ENCODE assay signal across 17 cellular contexts in genomic region chr11:128604723-128605122, GRCh38. TPM values are rescaled to one million over a fixed set of nuclear protein-coding genes. Genes with fewer than 3 reads are reported as not detected.
DNase-seq lines count a peak whose midpoint lies in the region; ATAC-seq and TF ChIP-seq lines count a peak whose summit lies in the region.
"Had no signal": no experiment of that assay in that cellular context is flagged by ENCODE, and none has a peak within 500 bp of the region (broad histone marks: within the 10 kb centered on the region; RNA-seq: fewer than 3 reads in every experiment).

No MANE protein-coding gene starts in this region.

- peak in 2 of 4 donors; percentile 13 to 24 for ATAC-seq in psoas muscle
- no peak for ATAC-seq in omental fat pad (ENCODE audit: low FRiP score)
- ATAC-seq: A549 had no signal

- H3K27me3 ChIP-seq in Karpas-422 (ENCODE audit: low read length) (no peaks in the 10 kb centered on the region), psoas muscle (ENCODE audit: insufficient read depth in 3 of 3, low read length in 2 of 3) (peaks cover 0 to 2% (median 0%) of the 10 kb centered on the region in 3 donors), prostate gland (replicated peaks; ENCODE audit: insufficient read depth) (no peaks in the 10 kb centered on the region)
- H3K27me3 ChIP-seq: SJCRH30 had no signal

- peak; percentile 78 for DNase-seq in NCI-H510A treated with DMSO at 0.1 percent for 48 hours (lab: John Stamatoyannopoulos, UW)
- no peak for DNase-seq in NCI-H510A (lab: John Stamatoyannopoulos, UW)
- no peak for DNase-seq in Karpas-422
- DNase-seq in dermis blood vessel endothelial cell, result peak; percentile 83
- no peak for DNase-seq in psoas muscle
- DNase-seq in prostate gland (ENCODE audit: low spot score), result no peak
- DNase-seq in omental fat pad (ENCODE audit: low spot score), result no peak
- DNase-seq in activated naive CD4-positive, alpha-beta T cell (lab: John Stamatoyannopoulos, UW), result no peak
- DNase-seq: activated naive CD4-positive, alpha-beta T cell treated with Interleukin-2 at 50 U/mL for 16 hours; DND-41; foreskin fibroblast; NCI-H2227 treated with DMSO at 0.1 percent for 48 hours; stimulated activated CD4-positive, alpha-beta T cell treated with anti-CD3 and anti-CD28 coated beads, Interleukin-15, amount 100 ng/mL, for 24 hours; stimulated activated naive CD8-positive, alpha-beta T cell treated with anti-CD3 and anti-CD28 coated beads, Interleukin-15, Interleukin-2, amounts not matched to agents 100 U/mL and 50 U/mL, for 24 hours; trophoblast cell had no signal

- no peaks in the 10 kb centered on the region for H3K9me3 ChIP-seq in Karpas-422 (ENCODE audit: low read length)
- H3K9me3 ChIP-seq in psoas muscle, result no peaks in the 10 kb centered on the region
- H3K9me3 ChIP-seq in prostate gland, result no peaks in the 10 kb centered on the region
- H3K9me3 ChIP-seq: A549, SJCRH30 had no signal

- peaks cover 60% of the 10 kb centered on the region for H3K4me1 ChIP-seq in Karpas-422 (ENCODE audit: low read length)
- peaks cover 5% of the 10 kb centered on the region for H3K4me1 ChIP-seq in psoas muscle
- no peaks in the 10 kb centered on the region for H3K4me1 ChIP-seq in prostate gland (replicated peaks)
- H3K4me1 ChIP-seq: A549, SJCRH30 had no signal

- no peaks in the 10 kb centered on the region for H4K20me1 ChIP-seq in Karpas-422 (ENCODE audit: insufficient read depth, low read depth, low read length)

- no peak for TF ChIP-seq CTCF in psoas muscle (IDR thresholded peaks at IDR 0.05)
- no peak for TF ChIP-seq CTCF in prostate gland (IDR thresholded peaks at IDR 0.05)
- no peak for TF ChIP-seq CTCF in omental fat pad (IDR thresholded peaks at IDR 0.05)

- peak overlapping the region; percentile 90 for H3K27ac ChIP-seq in Karpas-422 (ENCODE audit: low read length)
- H3K27ac ChIP-seq in psoas muscle, result peak overlapping the region; percentile 34
- H3K27ac ChIP-seq in prostate gland, result no peak overlapping the region
- H3K27ac ChIP-seq: A549, SJCRH30 had no signal

- intact Hi-C loops in psoas muscle (cut with DNase I), result loop anchor here in 1 of 2 donors (5.0 kb wide), 1 partner anchor 72 kb away; no protein-coding TSS in a partner anchor
- intact Hi-C loops in prostate gland (cut with DNase I), result no loop called here

- no peaks in the 10 kb centered on the region for H3K79me2 ChIP-seq in Karpas-422 (ENCODE audit: low read length)

- H3K36me3 ChIP-seq in Karpas-422 (ENCODE audit: insufficient read depth, low read length), result no peaks in the 10 kb centered on the region
- H3K36me3 ChIP-seq in psoas muscle (ENCODE audit: insufficient read depth in 1 of 2, low read depth in 1 of 2), result no peaks in the 10 kb centered on the region
- no peaks in the 10 kb centered on the region for H3K36me3 ChIP-seq in prostate gland
- H3K36me3 ChIP-seq: SJCRH30 had no signal

- H3K9me2 ChIP-seq in Karpas-422 (replicated peaks; ENCODE audit: insufficient read depth, low read length), result no peaks in the 10 kb centered on the region

- H2AFZ ChIP-seq in Karpas-422 (ENCODE audit: low read length), result no peak overlapping the region

- 55 to 67% (median 60%) methylated on average over 5 of the region's 5 CpGs for WGBS in psoas muscle, 3 donors
- WGBS in prostate gland, result 87% methylated on average over 5 of the region's 5 CpGs

- H3K9ac ChIP-seq in Karpas-422 (ENCODE audit: low read length), result no peak overlapping the region

- H3K4me2 ChIP-seq in Karpas-422 (ENCODE audit: low read depth, low read length, poor library complexity, severe bottlenecking), result peak overlapping the region; percentile 70
- H3K4me2 ChIP-seq: A549 had no signal

- no peak overlapping the region for H3K4me3 ChIP-seq in Karpas-422 (ENCODE audit: low read length)
- H3K4me3 ChIP-seq in psoas muscle, result no peak overlapping the region
- no peak overlapping the region for H3K4me3 ChIP-seq in prostate gland
- H3K4me3 ChIP-seq: A549, SJCRH30 had no signal

- TF ChIP-seq POLR2A in prostate gland (IDR thresholded peaks at IDR 0.05), result no peak

RNA-seq across cellular contexts. Expression of gene ETS1, which starts 17.4 kb away (rescaled TPM):
- 129 and 135 TPM in 2 replicates for total RNA-seq in Karpas-422 (2014; rRNA removed; shearing (Covaris generic); ENCODE audit: low replicate concordance)
- total RNA-seq in dermis blood vessel endothelial cell, result 128 and 130 TPM in 2 replicates
- 10 to 100 TPM; 19.3 to 32.4 (median 27.1) TPM for total RNA-seq in psoas muscle
- polyA plus RNA-seq in psoas muscle, result 10 to 100 TPM in 2 of 3 donors, 1 to 10 TPM in 1; 8.5 to 13.9 (median 12.6) TPM
- 10 to 100 TPM; 15.2 to 30.0 TPM for total RNA-seq in prostate gland
- 100 to 1,000 TPM in 3 of 4 donors, 10 to 100 TPM in 1; 72.4 to 211 (median 165) TPM for total RNA-seq in omental fat pad

Comparison
In these comparisons a context has a peak if more than half of its experiments do, and no peak if none do; other contexts are left out.
1. DNase-seq: peak in NCI-H510A treated with DMSO at 0.1 percent for 48 hours (single experiment) and dermis blood vessel endothelial cell (single experiment); none in NCI-H510A (single experiment), Karpas-422 (single experiment), psoas muscle (0 of 2), prostate gland (single experiment), omental fat pad (single experiment) and activated naive CD4-positive, alpha-beta T cell (0 of 4).
2. H3K27ac ChIP-seq: peak in Karpas-422 (single experiment) and psoas muscle (single experiment); none in prostate gland (0 of 2).